ENCODE assay signal across 16 cellular contexts in the genomic region with DNA sequence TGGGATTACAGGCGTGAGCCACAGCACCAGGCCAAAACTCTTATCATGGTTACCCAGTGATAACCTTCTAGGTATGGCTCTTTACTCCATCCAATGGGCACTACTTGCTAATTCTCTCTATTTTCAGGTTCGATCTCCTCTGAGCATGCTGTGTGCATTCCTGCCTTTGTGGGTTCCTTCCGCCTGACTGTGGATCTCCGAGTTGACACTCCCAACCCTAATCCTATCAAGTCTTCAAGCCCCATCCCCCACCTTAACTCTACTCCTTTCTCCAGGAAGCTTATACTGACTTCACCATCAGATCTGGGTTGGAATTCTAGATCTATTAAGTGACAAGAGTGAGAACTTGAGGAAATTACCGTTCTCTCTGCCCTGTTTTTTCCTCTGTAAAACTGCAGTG.
DNase-seq lines count a peak whose midpoint lies in the region; ATAC-seq and TF ChIP-seq lines count a peak whose summit lies in the region.
"Had no signal": no experiment of that assay in that cellular context is flagged by ENCODE, and none has a peak within 500 bp of the region (broad histone marks: within the 10 kb centered on the region; RNA-seq: fewer than 3 reads in every experiment).

No MANE protein-coding gene starts in this region.

- H3K4me2 ChIP-seq in neural progenitor cell (no peak overlapping the region), PC-3 (ENCODE audit: low read length) (no peak overlapping the region)

- H3K9me3 Mint-ChIP-seq in Calu3 (ENCODE audit: low read depth, unreplicated experiment) (no peaks in the 10 kb centered on the region), endothelial cell (ENCODE audit: unreplicated experiment) (no peaks in the 10 kb centered on the region), neural progenitor cell (no peaks in the 10 kb centered on the region)

- H3K27ac ChIP-seq in WERI-Rb-1 (no peak overlapping the region), neural progenitor cell (no peak overlapping the region), PC-3 (ENCODE audit: low read length) (no peak overlapping the region)

- H3K27me3 Mint-ChIP-seq in Calu3 (ENCODE audit: unreplicated experiment) = no peaks in the 10 kb centered on the region
- H3K27me3 Mint-ChIP-seq in endothelial cell (ENCODE audit: unreplicated experiment) = peaks cover 4% of the 10 kb centered on the region
- H3K27me3 Mint-ChIP-seq in neural progenitor cell (ENCODE audit: insufficient read depth, low read depth) = no peaks in the 10 kb centered on the region
- H3K27me3 Mint-ChIP-seq: CD4-positive, CD25-positive, alpha-beta regulatory T cell had no signal

- ATAC-seq in esophagus mucosa (no peak), PC-3 (no peak)

- no peak overlapping the region for H2AFZ ChIP-seq in neural progenitor cell (replicated peaks)
- no peak overlapping the region for H2AFZ ChIP-seq in PC-3 (ENCODE audit: low read length)

- H3K27ac Mint-ChIP-seq in Calu3 (ENCODE audit: unreplicated experiment) (peak overlapping the region; percentile 10), endothelial cell (ENCODE audit: unreplicated experiment) (peak overlapping the region; percentile 17), neural progenitor cell (no peak overlapping the region)

- H3K4me3 ChIP-seq in WERI-Rb-1 (ENCODE audit: low read depth, low read length) (no peak overlapping the region), neural progenitor cell (no peak overlapping the region), PC-3 (ENCODE audit: low read length) (no peak overlapping the region)

- BruUV-seq in Calu3 (replicated peaks; lab: Mats Ljungman, UMichigan) (no TSS peak), PC-3 (replicated peaks; lab: Mats Ljungman, UMichigan) (no TSS peak)

- H3K9ac ChIP-seq in neural progenitor cell = no peak overlapping the region
- H3K9ac ChIP-seq in PC-3 (ENCODE audit: low read length) = no peak overlapping the region

- H3K36me3 Mint-ChIP-seq in Calu3 (ENCODE audit: insufficient read depth, unreplicated experiment) = peaks cover 25% of the 10 kb centered on the region
- H3K36me3 Mint-ChIP-seq in endothelial cell (ENCODE audit: low read depth, unreplicated experiment) = peaks cover 39% of the 10 kb centered on the region
- H3K36me3 Mint-ChIP-seq in neural progenitor cell = peaks cover 37% of the 10 kb centered on the region

- H3K9me3 ChIP-seq in WERI-Rb-1 (ENCODE audit: severe bottlenecking) (peaks cover 3% of the 10 kb centered on the region), neural progenitor cell (ENCODE audit: low read depth) (no peaks in the 10 kb centered on the region), PC-3 (ENCODE audit: low read length) (no peaks in the 10 kb centered on the region)
- H3K9me3 ChIP-seq: BE2C, Caco-2 had no signal

- no peaks in the 10 kb centered on the region for H3K9me2 ChIP-seq in PC-3 (replicated peaks; ENCODE audit: low read length)

- no peaks in the 10 kb centered on the region for H3K27me3 ChIP-seq in WERI-Rb-1 (ENCODE audit: insufficient read depth, low read depth, severe bottlenecking)
- no peaks in the 10 kb centered on the region for H3K27me3 ChIP-seq in neural progenitor cell
- H3K27me3 ChIP-seq in PC-3 (ENCODE audit: low read length) = no peaks in the 10 kb centered on the region
- H3K27me3 ChIP-seq: BE2C had no signal

- no peak overlapping the region for H3K4me3 Mint-ChIP-seq in Calu3 (ENCODE audit: low read depth, unreplicated experiment)
- H3K4me3 Mint-ChIP-seq in endothelial cell (ENCODE audit: unreplicated experiment) = no peak overlapping the region
- H3K4me3 Mint-ChIP-seq in neural progenitor cell = no peak overlapping the region

- DNase-seq in Calu3 (no peak), WERI-Rb-1 (peak; percentile 35), endothelial cell (ENCODE audit: low spot score) (no peak), neural progenitor cell (ENCODE audit: low spot score) (peak; percentile 58), DMS53 (lab: John Stamatoyannopoulos, UW) (no peak), PC-3 (no peak)
- DNase-seq: ACHN; BE2C; C1 segment of cervical spinal cord; Caco-2; CD4-positive, CD25-positive, alpha-beta regulatory T cell; DMS153; DMS79 treated with DMSO at 0.1 percent for 48 hours; GF-D8; HCEC 1CT had no signal

- H3K4me1 Mint-ChIP-seq in Calu3 (ENCODE audit: low read depth, unreplicated experiment) = no peaks in the 10 kb centered on the region
- H3K4me1 Mint-ChIP-seq in endothelial cell (ENCODE audit: unreplicated experiment) = peaks cover 34% of the 10 kb centered on the region
- H3K4me1 Mint-ChIP-seq in neural progenitor cell = no peaks in the 10 kb centered on the region

- H3F3A ChIP-seq in neural progenitor cell (ENCODE audit: low read depth) = peaks cover 3% of the 10 kb centered on the region
- H3F3A ChIP-seq in PC-3 (ENCODE audit: low read length, unreplicated experiment) = no peaks in the 10 kb centered on the region

- CTCF ChIA-PET in Calu3 (lab: Charles Lee) (no interaction called here), PC-3 (lab: Charles Lee) (no interaction called here)

- H3K4me1 ChIP-seq in neural progenitor cell = peaks cover 6% of the 10 kb centered on the region
- no peaks in the 10 kb centered on the region for H3K4me1 ChIP-seq in PC-3 (ENCODE audit: insufficient read depth, low read length)
- H3K4me1 ChIP-seq: Caco-2 had no signal

- H3K36me3 ChIP-seq in WERI-Rb-1 (peaks cover 73% of the 10 kb centered on the region), neural progenitor cell (peaks cover 35% of the 10 kb centered on the region), PC-3 (ENCODE audit: low read depth, low read length) (peaks cover 4% of the 10 kb centered on the region; the same call in 1 of the 2 replicates)

- no peaks in the 10 kb centered on the region for H4K20me1 ChIP-seq in neural progenitor cell (ENCODE audit: low read depth)
- no peaks in the 10 kb centered on the region for H4K20me1 ChIP-seq in PC-3 (ENCODE audit: low read length)

- H3K79me2 ChIP-seq in neural progenitor cell (ENCODE audit: low read depth) (no peaks in the 10 kb centered on the region), PC-3 (ENCODE audit: low read length) (no peaks in the 10 kb centered on the region)

- POLR2A ChIA-PET in PC-3 (lab: Charles Lee; ENCODE audit: unreplicated experiment) = no interaction called here

- TF ChIP-seq CTCF in Calu3 (IDR thresholded peaks at IDR 0.05; ENCODE audit: unreplicated experiment) = no peak
- no peak for TF ChIP-seq CTCF in WERI-Rb-1 (IDR thresholded peaks at IDR 0.05; ENCODE audit: low read depth, low read length)
- no peak for TF ChIP-seq CTCF in endothelial cell (IDR thresholded peaks at IDR 0.05; ENCODE audit: unreplicated experiment)
- no peak for TF ChIP-seq CTCF in neural progenitor cell (IDR thresholded peaks at IDR 0.05)
- TF ChIP-seq CTCF in PC-3 (conservative IDR thresholded peaks at IDR 0.05; ENCODE audit: low read depth, low read length) = no peak

- intact Hi-C loops in Calu3 (cut with micrococcal nuclease; ENCODE audit: unreplicated experiment) = no loop called here
- intact Hi-C loops in PC-3 (cut with micrococcal nuclease) = no loop called here

Comparison
In these comparisons a context has a peak if more than half of its experiments do, and no peak if none do; other contexts are left out.
1. DNase-seq: peak in WERI-Rb-1 (single experiment) and neural progenitor cell (single experiment); none in Calu3 (single experiment), endothelial cell (single experiment), DMS53 (single experiment) and PC-3 (single experiment).